11 cellular contexts compared by ENCODE assay signal in genomic region chr11:80815752-80816453, GRCh38.
DNase-seq lines count a peak whose midpoint lies in the region; ATAC-seq and TF ChIP-seq lines count a peak whose summit lies in the region.
"Had no signal": no experiment of that assay in that cellular context is flagged by ENCODE, and none has a peak within 500 bp of the region (broad histone marks: within the 10 kb centered on the region; RNA-seq: fewer than 3 reads in every experiment).

No MANE protein-coding gene starts in this region.

- H3K79me2 ChIP-seq in H9 (ENCODE audit: insufficient read depth, low read length) = no peaks in the 10 kb centered on the region

- 0 out of 2 replicates have a peak, but pooled peaks cover 2% of the 10 kb centered on the region for H3K4me1 ChIP-seq in H9 (ENCODE audit: insufficient read depth, low read length)
- H3K4me1 ChIP-seq: body of pancreas had no signal

- no peak overlapping the region for H3K9ac ChIP-seq in H9 (ENCODE audit: extremely low read depth, insufficient read length, low read length)

- H3K4ac ChIP-seq in H9 (ENCODE audit: low read depth, low read length) = no peak overlapping the region

- H3K27ac Mint-ChIP-seq in endothelial cell (ENCODE audit: unreplicated experiment) (peak overlapping the region; percentile 97), H9 (no peak overlapping the region)

- H3K18ac ChIP-seq in H9 (ENCODE audit: insufficient read length, low read depth, low read length) = no peak overlapping the region

- no peaks in the 10 kb centered on the region for H4K20me1 ChIP-seq in H9 (ENCODE audit: control insufficient read depth, insufficient read depth, insufficient read length)

- H2AFZ ChIP-seq in H9 (ENCODE audit: low read length) = no peak overlapping the region

- no peak overlapping the region for H4K5ac ChIP-seq in H9 (ENCODE audit: insufficient read length, low read depth, low read length)

- H3K27ac ChIP-seq in H9 (ENCODE audit: insufficient read length, low read depth, low read length) = no peak overlapping the region
- H3K27ac ChIP-seq: body of pancreas, VCaP had no signal

- TF ChIP-seq CTCF in endothelial cell (IDR thresholded peaks at IDR 0.05; ENCODE audit: unreplicated experiment) = no peak
- no peak for TF ChIP-seq CTCF in H9 (conservative IDR thresholded peaks at IDR 0.05)

- no peaks in the 10 kb centered on the region for H3K79me1 ChIP-seq in H9 (ENCODE audit: insufficient read depth, low read depth, low read length, poor library complexity, severe bottlenecking)

- H3K4me3 Mint-ChIP-seq in endothelial cell (ENCODE audit: unreplicated experiment) = peak overlapping the region; percentile 31
- H3K4me3 Mint-ChIP-seq in H9 = no peak overlapping the region

- DNase-seq in endothelial cell (ENCODE audit: low spot score) (no peak), H9 (no peak), DMS79 treated with DMSO at 0.1 percent for 48 hours (lab: John Stamatoyannopoulos, UW) (no peak), DMS114 treated with DMSO at 0.1 percent for 48 hours (lab: John Stamatoyannopoulos, UW; ENCODE audit: unreplicated experiment) (no peak), DMS 273 (lab: John Stamatoyannopoulos, UW; ENCODE audit: unreplicated experiment) (no peak)
- DNase-seq: body of pancreas, NCI-H1694 had no signal

- WGBS in H9 (ENCODE audit: extremely low coverage, insufficient read length, low lambda C conversion rate) = no CpG with 5 or more reads among the region's 3 CpGs

- no peak overlapping the region for H2AK5ac ChIP-seq in H9 (ENCODE audit: insufficient read length, low read length)

- no peak overlapping the region for H4K8ac ChIP-seq in H9 (replicated peaks; ENCODE audit: insufficient read length, low read depth, low read length)

- H3T11ph ChIP-seq in H9 (ENCODE audit: low read length) = no peak overlapping the region

- no peaks in the 10 kb centered on the region for H3K27me3 ChIP-seq in H9 (ENCODE audit: insufficient read depth, low read length)
- H3K27me3 ChIP-seq: body of pancreas had no signal

- H2BK120ac ChIP-seq in H9 (ENCODE audit: low read depth, low read length, poor library complexity, severe bottlenecking) = no peak overlapping the region

- no peak overlapping the region for H3K14ac ChIP-seq in H9 (ENCODE audit: insufficient read depth, low read length)

- H2BK20ac ChIP-seq in H9 (ENCODE audit: low read depth, low read length, poor library complexity, severe bottlenecking) = no peak overlapping the region

- H3K27me3 Mint-ChIP-seq in endothelial cell (ENCODE audit: unreplicated experiment) (no peaks in the 10 kb centered on the region), H9 (ENCODE audit: low read depth) (no peaks in the 10 kb centered on the region)

- ATAC-seq in GM18508 (IDR thresholded peaks at IDR 0.05; ENCODE audit: insufficient read depth, unreplicated experiment) (peak; percentile 90), GM21526 (IDR thresholded peaks at IDR 0.05; ENCODE audit: low FRiP score, unreplicated experiment) (peak; percentile 77), HG03378 (IDR thresholded peaks at IDR 0.05; ENCODE audit: unreplicated experiment) (peak; percentile 96)
- ATAC-seq: body of pancreas had no signal

- no peak overlapping the region for H2BK5ac ChIP-seq in H9 (ENCODE audit: insufficient read length, low read length)

- H3K56ac ChIP-seq in H9 (ENCODE audit: insufficient read length, low read depth, low read length) = no peak overlapping the region

- no peak overlapping the region for H2BK15ac ChIP-seq in H9 (ENCODE audit: low read depth, low read length)

- H3K23me2 ChIP-seq in H9 (ENCODE audit: insufficient read length, low read depth, low read length, poor library complexity, severe bottlenecking) = no peaks in the 10 kb centered on the region

- H2BK12ac ChIP-seq in H9 (ENCODE audit: insufficient read length, low read depth, low read length) = no peak overlapping the region

- H4K91ac ChIP-seq in H9 (ENCODE audit: insufficient read length, low read depth, low read length) = no peak overlapping the region

- no peak overlapping the region for H3K23ac ChIP-seq in H9 (ENCODE audit: insufficient read length, low read depth, low read length)

- no peaks in the 10 kb centered on the region for H3K9me3 Mint-ChIP-seq in endothelial cell (ENCODE audit: unreplicated experiment)
- H3K9me3 Mint-ChIP-seq in H9 = no peaks in the 10 kb centered on the region; a peak in 1 of 5 replicates

- no peak overlapping the region for H3K4me2 ChIP-seq in H9 (ENCODE audit: insufficient read depth, insufficient read length, low read length)

- no peaks in the 10 kb centered on the region for H3K9me3 ChIP-seq in H9 (ENCODE audit: control insufficient read depth, low read depth, low read length)
- H3K9me3 ChIP-seq: body of pancreas had no signal

- H3K4me1 Mint-ChIP-seq in endothelial cell (ENCODE audit: unreplicated experiment) (peaks cover 22% of the 10 kb centered on the region), H9 (peaks cover 12 to 19% of the 10 kb centered on the region in 2 experiments)

- no peaks in the 10 kb centered on the region for H3K36me3 Mint-ChIP-seq in endothelial cell (ENCODE audit: low read depth, unreplicated experiment)
- H3K36me3 Mint-ChIP-seq in H9 (ENCODE audit: insufficient read depth in 1 of 3, low read depth in 3 of 3) = no peaks in the 10 kb centered on the region
